Comparison of ENCODE assay signal across 1 cellular context in genomic region chr11:134223836-134224709, GRCh38.
TF ChIP-seq lines count a peak whose summit lies in the region.

Gene NCAPD3, minus strand, starts transcription at chr11:134223967. Its CDS starts 41 bp downstream, at chr11:134223926.
Gene VPS26B, plus strand, starts transcription at chr11:134224671. Its CDS starts 452 bp downstream, at chr11:134225123.

TF ChIP-seq in WTC11, 78 proteins besides CTCF, POLR2A, EP300 and RAD21 (continued from another document):
- TF ChIP-seq ZNF532 (CRISPR knock-in tag; IDR thresholded peaks at IDR 0.05; ENCODE audit: borderline replicate concordance) (no peak), SMAD4 (CRISPR knock-in tag; IDR thresholded peaks at IDR 0.05) (no peak), MAX (CRISPR knock-in tag; IDR thresholded peaks at IDR 0.05) (no peak; the same call in none of the 2 replicates), ZNF232 (CRISPR knock-in tag; IDR thresholded peaks at IDR 0.05) (no peak), NFE2L1 (CRISPR knock-in tag; IDR thresholded peaks at IDR 0.05) (no peak; the same call in 1 of the 2 replicates), RORB (CRISPR knock-in tag; IDR thresholded peaks at IDR 0.05) (no peak), NFYB (CRISPR knock-in tag; conservative IDR thresholded peaks at IDR 0.05; ENCODE audit: low read depth) (peak; percentile 91), MXD4 (CRISPR knock-in tag; IDR thresholded peaks at IDR 0.05; ENCODE audit: borderline replicate concordance) (no peak), GTF2I (CRISPR knock-in tag; conservative IDR thresholded peaks at IDR 0.05) (no peak), ZNF281 (CRISPR knock-in tag; IDR thresholded peaks at IDR 0.05) (no peak), IRF2 (CRISPR knock-in tag; IDR thresholded peaks at IDR 0.05; ENCODE audit: borderline replicate concordance, low read depth) (no peak), E2F4 (CRISPR knock-in tag; IDR thresholded peaks at IDR 0.05; ENCODE audit: borderline replicate concordance, low read depth) (no peak; the same call in 1 of the 2 replicates), ZNF416 (CRISPR knock-in tag; IDR thresholded peaks at IDR 0.05) (no peak), PRRX2 (CRISPR knock-in tag; IDR thresholded peaks at IDR 0.05) (no peak), ZNF512 (CRISPR knock-in tag; IDR thresholded peaks at IDR 0.05; ENCODE audit: borderline replicate concordance) (no peak), ZNF423 (CRISPR knock-in tag; IDR thresholded peaks at IDR 0.05) (no peak), TCF7 (CRISPR knock-in tag; IDR thresholded peaks at IDR 0.05; ENCODE audit: low read depth) (no peak), USF1 (CRISPR knock-in tag; IDR thresholded peaks at IDR 0.05) (0 out of 2 replicates have a peak, but pooled peaks have one; percentile 26), ZSCAN18 (CRISPR knock-in tag; IDR thresholded peaks at IDR 0.05) (no peak), MLX (CRISPR knock-in tag; IDR thresholded peaks at IDR 0.05) (no peak), ETV6 (CRISPR knock-in tag; IDR thresholded peaks at IDR 0.05) (peak; percentile 54; the same call in 1 of the 2 replicates), ZNF219 (CRISPR knock-in tag; IDR thresholded peaks at IDR 0.05; ENCODE audit: borderline replicate concordance) (no peak), ZNF263 (CRISPR knock-in tag; IDR thresholded peaks at IDR 0.05; ENCODE audit: low read depth) (no peak), CREB1 (CRISPR knock-in tag; IDR thresholded peaks at IDR 0.05) (no peak), ZNF396 (CRISPR knock-in tag; IDR thresholded peaks at IDR 0.05; ENCODE audit: borderline replicate concordance) (no peak), MYBL2 (CRISPR knock-in tag; IDR thresholded peaks at IDR 0.05) (peak; percentile 52; the same call in 1 of the 2 replicates), AFF4 (CRISPR knock-in tag; IDR thresholded peaks at IDR 0.05; ENCODE audit: borderline replicate concordance) (no peak), EMX1 (CRISPR knock-in tag; IDR thresholded peaks at IDR 0.05) (no peak), JAZF1 (CRISPR knock-in tag; IDR thresholded peaks at IDR 0.05) (no peak), ZNF425 (CRISPR knock-in tag; conservative IDR thresholded peaks at IDR 0.05) (no peak), PREB (CRISPR knock-in tag; IDR thresholded peaks at IDR 0.05; ENCODE audit: borderline replicate concordance) (no peak; the same call in 1 of the 2 replicates), SP1 (CRISPR knock-in tag; conservative IDR thresholded peaks at IDR 0.05) (no peak)
